ENCODE assay signal across 27 cellular contexts in genomic region chr4:158715787-158716186, GRCh38.
"Had no signal": no experiment of that assay in that cellular context is flagged by ENCODE, and none has a peak within 500 bp of the region (broad histone marks: within the 10 kb centered on the region; RNA-seq: fewer than 3 reads in every experiment).

No MANE protein-coding gene starts in this region.

- H3K9me3 ChIP-seq: esophagus muscularis mucosa, gastroesophageal sphincter, heart left ventricle, left lung, prostate gland, right atrium auricular region, stomach, thyroid gland, vagina had no signal

- H3K4me2 ChIP-seq: hepatocyte, neural progenitor cell, smooth muscle cell had no signal

- H3K9me3 Mint-ChIP-seq: naive thymus-derived CD4-positive, alpha-beta T cell; nephron; neural progenitor cell had no signal

- H3K4me3 ChIP-seq: esophagus muscularis mucosa, gastroesophageal sphincter, heart left ventricle, hepatocyte, left lung, neural progenitor cell, prostate gland, right atrium auricular region, smooth muscle cell, stomach, thyroid gland, vagina had no signal

- H3K27me3 ChIP-seq: esophagus muscularis mucosa, foreskin keratinocyte, gastroesophageal sphincter, heart left ventricle, hepatocyte, left lung, neural progenitor cell, right atrium auricular region, stomach, thyroid gland, vagina had no signal

- DNase-seq: dermis blood vessel endothelial cell; effector memory CD4-positive, alpha-beta T cell; foreskin keratinocyte; heart left ventricle; kidney; left lung; mesendoderm; midbrain; naive thymus-derived CD4-positive, alpha-beta T cell; stimulated activated CD4-positive, alpha-beta T cell treated with anti-CD3 and anti-CD28 coated beads, Interleukin-12 subunit alpha, Interleukin-12 subunit beta, amount 100 ng/mL, for 4 hours; stimulated activated CD4-positive, alpha-beta T cell treated with anti-CD3 and anti-CD28 coated beads, Interleukin-1b, Interleukin-23, amount 100 ng/mL, for 48 hours; stimulated activated CD4-positive, alpha-beta T cell treated with anti-CD3 and anti-CD28 coated beads, Interleukin-4, amount 100 ng/mL, for 1 hour; stimulated activated CD8-positive, alpha-beta memory T cell treated with anti-CD3 and anti-CD28 coated beads, Interleukin-4, amount 100 ng/mL, for 48 hours; stimulated activated naive CD4-positive, alpha-beta T cell treated with Interleukin-2 at 50 U/mL for 16 hours; stomach; thyroid gland; trophoblast cell had no signal

- H2AFZ ChIP-seq: hepatocyte, neural progenitor cell had no signal

- H3K27ac Mint-ChIP-seq: nephron, neural progenitor cell had no signal

- H3K9ac ChIP-seq: neural progenitor cell had no signal

- H3K27me3 Mint-ChIP-seq: naive thymus-derived CD4-positive, alpha-beta T cell had no signal

- ATAC-seq: foreskin keratinocyte; gastroesophageal sphincter; heart left ventricle; left lung; naive thymus-derived CD4-positive, alpha-beta T cell; sciatic nerve had no signal

- H3K4me1 ChIP-seq: foreskin keratinocyte, gastroesophageal sphincter, neural progenitor cell, prostate gland, right atrium auricular region, thyroid gland, vagina had no signal

- H3K4me1 Mint-ChIP-seq: neural progenitor cell had no signal

- H3K27ac ChIP-seq: esophagus muscularis mucosa, foreskin keratinocyte, gastroesophageal sphincter, heart left ventricle, hepatocyte, left lung, neural progenitor cell, prostate gland, right atrium auricular region, stomach, thyroid gland, vagina had no signal

- H3K4me3 Mint-ChIP-seq: naive thymus-derived CD4-positive, alpha-beta T cell; nephron; neural progenitor cell had no signal
